ENCODE assay signal across 25 cellular contexts in genomic region chrX:49999048-49999447, GRCh38.
DNase-seq lines count a peak whose midpoint lies in the region; ATAC-seq and TF ChIP-seq lines count a peak whose summit lies in the region.
"Had no signal": no experiment of that assay in that cellular context is flagged by ENCODE, and none has a peak within 500 bp of the region (broad histone marks: within the 10 kb centered on the region; RNA-seq: fewer than 3 reads in every experiment).

No MANE protein-coding gene starts in this region.

- WGBS in thyroid gland, 2 donors: 23 to 54% methylated on average over 3 of the region's 3 CpGs

- no peaks in the 10 kb centered on the region for H3K36me3 Mint-ChIP-seq in natural killer cell
- H3K36me3 Mint-ChIP-seq: activated naive CD8-positive, alpha-beta T cell had no signal

- no peak overlapping the region for H3K27ac ChIP-seq in thyroid gland
- H3K27ac ChIP-seq: BLaER1 treated with 17β-estradiol and CSF1 and Interleukin-3, amounts not matched to agents 10 nM and 100 nM; sigmoid colon; suprapubic skin had no signal

- intact Hi-C loops in thyroid gland (cut with DNase I) (no loop called here), natural killer cell (cut with micrococcal nuclease) (no loop called here)

- DNase-seq in stimulated activated CD4-positive, alpha-beta T cell treated with anti-CD3 and anti-CD28 coated beads, Interleukin-1b, Interleukin-23, amount 100 ng/mL, for 48 hours: peak; percentile 11
- DNase-seq in stimulated activated CD4-positive, alpha-beta T cell treated with anti-CD3 and anti-CD28 coated beads, Interleukin-4, amount 100 ng/mL, for 4 hours: no peak
- DNase-seq in fibroblast of mammary gland (ENCODE audit: low read depth): peak; percentile 12
- DNase-seq in thyroid gland: peak; percentile 13 to 34
- DNase-seq in natural killer cell: no peak
- DNase-seq in activated CD8-positive, alpha-beta memory T cell treated with anti-CD3 and anti-CD28 coated beads, Interleukin-2, amount 50 U/mL, for 48 hours: no peak
- DNase-seq: activated CD4-positive, alpha-beta T cell treated with anti-CD3 and anti-CD28 coated beads, Interleukin-2, amount 50 U/mL, for 1 hour; activated effector memory CD4-positive, alpha-beta T cell treated with anti-CD3 and anti-CD28 coated beads, Interleukin-2, amount 50 U/mL, for 16 hours; DMS153; glutamatergic neuron; IMR-90; left ventricle myocardium superior; NCI-H2107; NCI-H774; SHP77 treated with DMSO at 0.1 percent for 48 hours; sigmoid colon; stimulated activated naive CD4-positive, alpha-beta T cell treated with Interleukin-2 at 50 U/mL for 16 hours had no signal

- ATAC-seq in HG03442 (IDR thresholded peaks at IDR 0.05; ENCODE audit: unreplicated experiment): peak; percentile 47
- ATAC-seq in HG03108 (IDR thresholded peaks at IDR 0.05; ENCODE audit: unreplicated experiment): no peak
- ATAC-seq in natural killer cell: no peak
- ATAC-seq: GM12878, left ventricle myocardium superior had no signal

- no peaks in the 10 kb centered on the region for H3K27me3 ChIP-seq in thyroid gland
- H3K27me3 ChIP-seq: sigmoid colon, suprapubic skin had no signal

- no peaks in the 10 kb centered on the region for H3K9me3 Mint-ChIP-seq in natural killer cell
- H3K9me3 Mint-ChIP-seq: T-helper 2 cell treated with Interferon-gamma antibody and Interleukin-4, amounts not matched to agents 5 μg/mL and 100 μg/mL, for 36 hours had no signal

- H3K4me3 ChIP-seq in fibroblast of mammary gland (ENCODE audit: control insufficient read depth, low read depth, low read length) (no peak overlapping the region), thyroid gland (replicated peaks in 1 of 3) (no peak overlapping the region)
- H3K4me3 ChIP-seq: BLaER1 treated with 17β-estradiol and CSF1 and Interleukin-3, amounts not matched to agents 10 nM and 100 nM; GM12878; HAP-1; sigmoid colon; suprapubic skin had no signal

- H3K4me3 Mint-ChIP-seq in natural killer cell: no peak overlapping the region
- H3K4me3 Mint-ChIP-seq: activated naive CD8-positive, alpha-beta T cell; T-helper 2 cell treated with Interferon-gamma antibody and Interleukin-4, amounts not matched to agents 5 μg/mL and 100 μg/mL, for 36 hours had no signal

- peaks cover 0 to 24% of the 10 kb centered on the region in 2 donors for H3K27me3 Mint-ChIP-seq in natural killer cell (ENCODE audit: low read depth in 2 of 2)
- H3K27me3 Mint-ChIP-seq: activated naive CD8-positive, alpha-beta T cell had no signal

- no peak for TF ChIP-seq CTCF in fibroblast of mammary gland (conservative IDR thresholded peaks at IDR 0.05; ENCODE audit: control insufficient read depth, insufficient read depth, low read depth, low read length)
- no peak for TF ChIP-seq CTCF in thyroid gland (IDR thresholded peaks at IDR 0.05)
- TF ChIP-seq CTCF in natural killer cell (IDR thresholded peaks at IDR 0.05): no peak

- H3K4me1 ChIP-seq in thyroid gland: no peaks in the 10 kb centered on the region
- H3K4me1 ChIP-seq: HAP-1, sigmoid colon, suprapubic skin had no signal

- H3K36me3 ChIP-seq in thyroid gland: no peaks in the 10 kb centered on the region
- H3K36me3 ChIP-seq: BLaER1 treated with 17β-estradiol and CSF1 and Interleukin-3, amounts not matched to agents 10 nM and 100 nM; HAP-1; sigmoid colon; suprapubic skin had no signal

- peaks cover 0 to 8% of the 10 kb centered on the region in 2 donors for H3K4me1 Mint-ChIP-seq in natural killer cell

- no peak overlapping the region for H3K27ac Mint-ChIP-seq in natural killer cell
- H3K27ac Mint-ChIP-seq: activated naive CD8-positive, alpha-beta T cell; T-helper 2 cell treated with Interferon-gamma antibody and Interleukin-4, amounts not matched to agents 5 μg/mL and 100 μg/mL, for 36 hours had no signal

- no peak for TF ChIP-seq POLR2A in thyroid gland (IDR thresholded peaks at IDR 0.05)

- no peaks in the 10 kb centered on the region for H3K9me3 ChIP-seq in thyroid gland
- H3K9me3 ChIP-seq: BLaER1 treated with 17β-estradiol and CSF1 and Interleukin-3, amounts not matched to agents 10 nM and 100 nM; HAP-1; sigmoid colon; suprapubic skin had no signal

Comparison
In these comparisons a context has a peak if more than half of its experiments do, and no peak if none do; other contexts are left out.
1. DNase-seq: peak in stimulated activated CD4-positive, alpha-beta T cell treated with anti-CD3 and anti-CD28 coated beads, Interleukin-1b, Interleukin-23, amount 100 ng/mL, for 48 hours (single experiment), fibroblast of mammary gland (single experiment) and thyroid gland (2 of 2); none in stimulated activated CD4-positive, alpha-beta T cell treated with anti-CD3 and anti-CD28 coated beads, Interleukin-4, amount 100 ng/mL, for 4 hours (0 of 2), natural killer cell (single experiment) and activated CD8-positive, alpha-beta memory T cell treated with anti-CD3 and anti-CD28 coated beads, Interleukin-2, amount 50 U/mL, for 48 hours (single experiment).